23 cellular contexts compared by ENCODE assay signal in genomic region chr14:65790185-65790815, GRCh38.
DNase-seq lines count a peak whose midpoint lies in the region; TF ChIP-seq lines count a peak whose summit lies in the region.
"Had no signal": no experiment of that assay in that cellular context is flagged by ENCODE, and none has a peak within 500 bp of the region (broad histone marks: within the 10 kb centered on the region; RNA-seq: fewer than 3 reads in every experiment).

No MANE protein-coding gene starts in this region.

- H3K27ac Mint-ChIP-seq in H9 (no peak overlapping the region), endodermal cell (no peak overlapping the region), type B pancreatic cell (no peak overlapping the region)
- H3K27ac Mint-ChIP-seq: activated CD4-positive, alpha-beta T cell treated with anti-CD3 and anti-CD28 coated beads for 36 hours; CD4-positive, alpha-beta memory T cell had no signal

- H3K27me3 ChIP-seq in H9 (ENCODE audit: insufficient read depth, low read length) = no peaks in the 10 kb centered on the region
- H3K27me3 ChIP-seq in endodermal cell (ENCODE audit: control insufficient read depth, insufficient read depth, low read length, poor library complexity, severe bottlenecking) = no peaks in the 10 kb centered on the region
- H3K27me3 ChIP-seq: adrenal gland, colonic mucosa, gastrocnemius medialis, sigmoid colon had no signal

- DNase-seq in H9 = no peak
- peak; percentile 92 for DNase-seq in NCI-H2171 treated with DMSO at 0.1 percent for 48 hours (lab: John Stamatoyannopoulos, UW)
- DNase-seq in endodermal cell = peak; percentile 70
- no peak for DNase-seq in type B pancreatic cell (ENCODE audit: extremely low spot score, unreplicated experiment)
- no peak for DNase-seq in dedifferentiated amniotic fluid mesenchymal stem cell (ENCODE audit: extremely low spot score)
- DNase-seq in SW 1271 (lab: John Stamatoyannopoulos, UW) = no peak
- no peak for DNase-seq in NCI-H187 (lab: John Stamatoyannopoulos, UW)
- DNase-seq: activated CD4-positive, alpha-beta T cell treated with anti-CD3 and anti-CD28 coated beads for 36 hours; activated naive CD4-positive, alpha-beta T cell; activated T-cell treated with anti-CD3 and anti-CD28 coated beads, Interleukin-2, amount 50 U/mL, for 4 hours; adrenal gland; CD4-positive, alpha-beta memory T cell; colonic mucosa; DMS153; gastrocnemius medialis; NCI-H1436 treated with DMSO at 0.1 percent for 48 hours; sigmoid colon; stimulated activated CD4-positive, alpha-beta T cell treated with anti-CD3 and anti-CD28 coated beads, Interleukin-15, amount 100 ng/mL, for 24 hours; stimulated activated naive CD8-positive, alpha-beta T cell treated with anti-CD3 and anti-CD28 coated beads, Interleukin-15, Interleukin-2, amounts not matched to agents 100 U/mL and 50 U/mL, for 24 hours had no signal

- no peak overlapping the region for H4K5ac ChIP-seq in H9 (ENCODE audit: insufficient read length, low read depth, low read length)

- no peaks in the 10 kb centered on the region for H3K79me2 ChIP-seq in H9 (ENCODE audit: insufficient read depth, low read length)

- no peak overlapping the region for H2AFZ ChIP-seq in H9 (ENCODE audit: low read length)

- no peak overlapping the region for H2BK20ac ChIP-seq in H9 (ENCODE audit: low read depth, low read length, poor library complexity, severe bottlenecking)

- no peaks in the 10 kb centered on the region; the same call in 1 of the 2 replicates for H3K27me3 Mint-ChIP-seq in H9 (ENCODE audit: low read depth)
- H3K27me3 Mint-ChIP-seq in endodermal cell (ENCODE audit: insufficient read depth) = no peaks in the 10 kb centered on the region
- peaks cover 3% of the 10 kb centered on the region for H3K27me3 Mint-ChIP-seq in type B pancreatic cell
- H3K27me3 Mint-ChIP-seq: CD4-positive, alpha-beta memory T cell had no signal

- H3K9me3 Mint-ChIP-seq in H9 = no peaks in the 10 kb centered on the region
- no peaks in the 10 kb centered on the region for H3K9me3 Mint-ChIP-seq in endodermal cell
- no peaks in the 10 kb centered on the region for H3K9me3 Mint-ChIP-seq in type B pancreatic cell
- H3K9me3 Mint-ChIP-seq: activated T-cell treated with anti-CD3 and anti-CD28 coated beads, Interleukin-2, amount 50 U/mL, for 4 hours; CD4-positive, alpha-beta memory T cell; neural crest cell had no signal

- no peak overlapping the region for H3K23ac ChIP-seq in H9 (ENCODE audit: insufficient read length, low read depth, low read length)

- no peaks in the 10 kb centered on the region for H3K4me1 Mint-ChIP-seq in H9
- peaks cover 4% of the 10 kb centered on the region for H3K4me1 Mint-ChIP-seq in endodermal cell
- H3K4me1 Mint-ChIP-seq in type B pancreatic cell (ENCODE audit: unreplicated experiment) = peaks cover 4% of the 10 kb centered on the region
- H3K4me1 Mint-ChIP-seq: activated CD4-positive, alpha-beta T cell treated with anti-CD3 and anti-CD28 coated beads for 36 hours; CD4-positive, alpha-beta memory T cell had no signal

- no peaks in the 10 kb centered on the region for H3K79me1 ChIP-seq in H9 (ENCODE audit: insufficient read depth, low read depth, low read length, poor library complexity, severe bottlenecking)

- no peaks in the 10 kb centered on the region for H3K36me3 ChIP-seq in endodermal cell (ENCODE audit: control insufficient read depth, insufficient read depth, low read length)
- H3K36me3 ChIP-seq: adrenal gland, colonic mucosa, esophagus muscularis mucosa, gastrocnemius medialis, prostate gland, sigmoid colon had no signal

- TF ChIP-seq CTCF in H9 (conservative IDR thresholded peaks at IDR 0.05) = peak; percentile 57
- TF ChIP-seq CTCF in endodermal cell (conservative IDR thresholded peaks at IDR 0.05) = peak; percentile 55
- TF ChIP-seq CTCF in type B pancreatic cell (conservative IDR thresholded peaks at IDR 0.05) = peak; percentile 21

- H3K9ac ChIP-seq in H9 (ENCODE audit: extremely low read depth, insufficient read length, low read length) (no peak overlapping the region), endodermal cell (ENCODE audit: extremely low read depth, low read length, poor library complexity, severe bottlenecking) (no peak overlapping the region)
- H3K9ac ChIP-seq: KMS-11 had no signal

- H4K91ac ChIP-seq in H9 (ENCODE audit: insufficient read length, low read depth, low read length) = no peak overlapping the region

- H3K9me3 ChIP-seq in H9 (ENCODE audit: control insufficient read depth, low read depth, low read length) = no peaks in the 10 kb centered on the region
- H3K9me3 ChIP-seq in endodermal cell (ENCODE audit: control insufficient read depth, low read length) = peaks cover 4% of the 10 kb centered on the region
- H3K9me3 ChIP-seq: adrenal gland, colonic mucosa, esophagus muscularis mucosa, gastrocnemius medialis, prostate gland, sigmoid colon had no signal

- no peak overlapping the region for H2BK5ac ChIP-seq in H9 (ENCODE audit: insufficient read length, low read length)

- no peaks in the 10 kb centered on the region for H3K36me3 Mint-ChIP-seq in H9 (ENCODE audit: insufficient read depth in 1 of 3, low read depth in 3 of 3)
- no peaks in the 10 kb centered on the region for H3K36me3 Mint-ChIP-seq in endodermal cell (ENCODE audit: low read depth)
- H3K36me3 Mint-ChIP-seq in type B pancreatic cell = no peaks in the 10 kb centered on the region
- H3K36me3 Mint-ChIP-seq: CD4-positive, alpha-beta memory T cell had no signal

- no peak overlapping the region for H2AK5ac ChIP-seq in H9 (ENCODE audit: insufficient read length, low read length)

- no peak overlapping the region for H2BK15ac ChIP-seq in H9 (ENCODE audit: low read depth, low read length)

- no peaks in the 10 kb centered on the region for H3K23me2 ChIP-seq in H9 (ENCODE audit: insufficient read length, low read depth, low read length, poor library complexity, severe bottlenecking)

- no peak overlapping the region for H2BK120ac ChIP-seq in H9 (ENCODE audit: low read depth, low read length, poor library complexity, severe bottlenecking)

- H3K14ac ChIP-seq in H9 (ENCODE audit: insufficient read depth, low read length) = no peak overlapping the region

- no peak overlapping the region for H3K4me2 ChIP-seq in H9 (ENCODE audit: insufficient read depth, insufficient read length, low read length)
- H3K4me2 ChIP-seq: KMS-11 had no signal

- WGBS in H9 (ENCODE audit: extremely low coverage, insufficient read length, low lambda C conversion rate) = no CpG with 5 or more reads among the region's 7 CpGs
- 83 to 86% methylated on average over 5 to 6 of the region's 7 CpGs for WGBS in endodermal cell (ENCODE audit: insufficient coverage in 1 of 2, insufficient read length in 1 of 2), 2 experiments

- H3K4ac ChIP-seq in H9 (ENCODE audit: low read depth, low read length) = no peak overlapping the region

- peaks cover 2% of the 10 kb centered on the region for H4K20me1 ChIP-seq in H9 (ENCODE audit: control insufficient read depth, insufficient read depth, insufficient read length)

- H3K4me1 ChIP-seq in H9 (ENCODE audit: insufficient read depth, low read length) (peaks cover 3% of the 10 kb centered on the region; the same call in 1 of the 2 replicates), endodermal cell (ENCODE audit: control insufficient read depth, insufficient read depth, low read length) (peaks cover 5% of the 10 kb centered on the region)
- H3K4me1 ChIP-seq: adrenal gland, colonic mucosa, esophagus muscularis mucosa, gastrocnemius medialis, prostate gland, sigmoid colon had no signal

- no peak overlapping the region for H3K4me3 ChIP-seq in endodermal cell (ENCODE audit: low read length)
- H3K4me3 ChIP-seq: adrenal gland, colonic mucosa, esophagus muscularis mucosa, gastrocnemius medialis, prostate gland, sigmoid colon had no signal

- no peak overlapping the region for H3K18ac ChIP-seq in H9 (ENCODE audit: insufficient read length, low read depth, low read length)

- H3K4me3 Mint-ChIP-seq in H9 (no peak overlapping the region), endodermal cell (no peak overlapping the region), type B pancreatic cell (no peak overlapping the region)
- H3K4me3 Mint-ChIP-seq: activated CD4-positive, alpha-beta T cell treated with anti-CD3 and anti-CD28 coated beads for 36 hours; activated T-cell treated with anti-CD3 and anti-CD28 coated beads, Interleukin-2, amount 50 U/mL, for 4 hours; CD4-positive, alpha-beta memory T cell; neural crest cell had no signal

- H3T11ph ChIP-seq in H9 (ENCODE audit: low read length) = no peak overlapping the region

- no peak overlapping the region for H2BK12ac ChIP-seq in H9 (ENCODE audit: insufficient read length, low read depth, low read length)

- no peak overlapping the region for H4K8ac ChIP-seq in H9 (replicated peaks; ENCODE audit: insufficient read length, low read depth, low read length)

- no peak overlapping the region for H3K56ac ChIP-seq in H9 (ENCODE audit: insufficient read length, low read depth, low read length)

- H3K27ac ChIP-seq in H9 (ENCODE audit: insufficient read length, low read depth, low read length) = no peak overlapping the region
- H3K27ac ChIP-seq in endodermal cell (ENCODE audit: low read depth, low read length) = no peak overlapping the region
- H3K27ac ChIP-seq: adrenal gland, colonic mucosa, esophagus muscularis mucosa, gastrocnemius medialis, KMS-11, prostate gland, sigmoid colon had no signal

Comparison
In these comparisons a context has a peak if more than half of its experiments do, and no peak if none do; other contexts are left out.
1. DNase-seq: peak in NCI-H2171 treated with DMSO at 0.1 percent for 48 hours (single experiment) and endodermal cell (single experiment); none in H9 (single experiment), type B pancreatic cell (single experiment), dedifferentiated amniotic fluid mesenchymal stem cell (single experiment), SW 1271 (0 of 2) and NCI-H187 (0 of 2).
2. Peak in every context shown above with its lines, with median percentiles within 50 percentile points of each other: CTCF ChIP-seq.